ENCODE assay signal across 9 cellular contexts in the genomic region with DNA sequence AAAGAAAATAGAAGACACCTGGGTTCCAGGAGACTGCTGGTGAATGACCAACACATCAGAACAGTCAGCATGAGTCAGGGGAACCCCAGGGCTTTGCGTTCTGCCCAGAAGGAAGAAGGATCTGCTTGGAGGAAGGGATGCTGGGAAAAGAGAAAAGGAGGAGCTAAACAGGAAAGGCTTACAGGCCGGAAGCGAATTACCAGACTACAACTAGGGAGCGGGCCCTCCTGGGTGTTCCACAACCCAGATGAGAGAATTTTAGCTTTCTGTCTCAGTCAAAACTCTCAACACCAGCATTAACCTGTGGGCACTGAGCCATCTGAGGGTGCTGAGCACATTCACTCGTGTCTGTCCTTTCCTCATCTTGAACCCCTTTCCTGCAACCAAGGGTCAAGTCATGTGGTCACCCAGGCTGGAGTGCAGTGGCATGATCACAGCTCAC. TPM values are rescaled to one million over a fixed set of nuclear protein-coding genes. Genes with fewer than 3 reads are reported as not detected.
DNase-seq lines count a peak whose midpoint lies in the region; ATAC-seq and TF ChIP-seq lines count a peak whose summit lies in the region.
"Had no signal": no experiment of that assay in that cellular context is flagged by ENCODE, and none has a peak within 500 bp of the region (broad histone marks: within the 10 kb centered on the region; RNA-seq: fewer than 3 reads in every experiment).

No MANE protein-coding gene starts in this region.

- H3K36me3 ChIP-seq in OCI-LY1 (ENCODE audit: insufficient read depth, low read length): no peaks in the 10 kb centered on the region
- H3K36me3 ChIP-seq in H7 (replicated peaks; ENCODE audit: control insufficient read depth, insufficient read depth, low read length): peaks cover 1% of the 10 kb centered on the region; the same call in 1 of the 2 replicates

- no peak overlapping the region for H2AFZ ChIP-seq in OCI-LY1 (ENCODE audit: low read length)

- H3K4me1 ChIP-seq in OCI-LY1 (ENCODE audit: insufficient read depth, low read length, severe bottlenecking): peaks cover 76% of the 10 kb centered on the region

- DNase-seq in EH (ENCODE audit: low read depth) (peak; percentile 92), pulmonary artery endothelial cell (ENCODE audit: low read depth, low spot score) (peak; percentile 56), SKM-1 (lab: John Stamatoyannopoulos, UW; ENCODE audit: unreplicated experiment) (no peak), H7 (no peak), NCI-H187 (lab: John Stamatoyannopoulos, UW) (no peak)
- DNase-seq in effector memory CD8-positive, alpha-beta T cell: no peak
- no peak for DNase-seq in stimulated activated CD4-positive, alpha-beta T cell treated with anti-CD3 and anti-CD28 coated beads, Interleukin-1b, Interleukin-23, amount 100 ng/mL, for 48 hours
- DNase-seq: naive B cell had no signal

- H3K4me1 Mint-ChIP-seq in effector memory CD8-positive, alpha-beta T cell (ENCODE audit: low read depth in 2 of 2): peaks cover 77 to 83% of the 10 kb centered on the region in 2 donors

- no peak for TF ChIP-seq CTCF in OCI-LY1 (IDR thresholded peaks at IDR 0.05; ENCODE audit: low read length)

- no peaks in the 10 kb centered on the region for H3K9me3 Mint-ChIP-seq in effector memory CD8-positive, alpha-beta T cell

- no peaks in the 10 kb centered on the region for H3F3A ChIP-seq in OCI-LY1 (ENCODE audit: insufficient read depth, low read length)

- H3K27ac Mint-ChIP-seq in effector memory CD8-positive, alpha-beta T cell: peak overlapping the region; percentile 91 to 98

- H3K79me2 ChIP-seq in OCI-LY1 (ENCODE audit: insufficient read depth, low read length): no peaks in the 10 kb centered on the region

- no peaks in the 10 kb centered on the region for H3K9me2 ChIP-seq in OCI-LY1 (ENCODE audit: low read depth, low read length)

- no peak overlapping the region for H3K4me3 ChIP-seq in OCI-LY1 (ENCODE audit: low read depth, low read length, poor library complexity, severe bottlenecking)
- H3K4me3 ChIP-seq in H7 (ENCODE audit: insufficient read depth, low read depth, low read length): no peak overlapping the region

- H3K27me3 ChIP-seq in OCI-LY1 (ENCODE audit: insufficient read depth, low read length) (no peaks in the 10 kb centered on the region), H7 (ENCODE audit: control insufficient read depth, insufficient read depth, low read length) (peaks cover 5% of the 10 kb centered on the region; the same call in 1 of the 2 replicates)

- no peaks in the 10 kb centered on the region for H3K9me3 ChIP-seq in OCI-LY1 (ENCODE audit: low read length)

- H3K36me3 Mint-ChIP-seq in effector memory CD8-positive, alpha-beta T cell (ENCODE audit: insufficient read depth): peaks cover 54% of the 10 kb centered on the region

- H3K4me2 ChIP-seq in OCI-LY1 (ENCODE audit: low read length): peak overlapping the region; percentile 46; the same call in 1 of the 2 replicates

- no peaks in the 10 kb centered on the region for H3K27me3 Mint-ChIP-seq in effector memory CD8-positive, alpha-beta T cell
- H3K27me3 Mint-ChIP-seq: naive B cell had no signal

- peak overlapping the region; percentile 68 to 79 for H3K4me3 Mint-ChIP-seq in effector memory CD8-positive, alpha-beta T cell

- H3K9ac ChIP-seq in OCI-LY1 (ENCODE audit: low read length): no peak overlapping the region

- ATAC-seq in effector memory CD8-positive, alpha-beta T cell (replicated peaks): no peak

- H3K27ac ChIP-seq in OCI-LY1 (ENCODE audit: low read depth, low read length, poor library complexity, severe bottlenecking): peak overlapping the region; percentile 79

- no peaks in the 10 kb centered on the region for H4K20me1 ChIP-seq in OCI-LY1 (ENCODE audit: insufficient read depth, low read length)

RNA-seq across cellular contexts. Expression of gene CDC42EP3, which starts 19.2 kb away (rescaled TPM):
- 26.1 and 35.3 TPM in 2 replicates for total RNA-seq in pulmonary artery endothelial cell
- 19.5 and 26.2 TPM in 2 replicates for total RNA-seq in H7 (2014; rRNA removed; shearing (Covaris generic))

Comparison
In these comparisons a context has a peak if more than half of its experiments do, and no peak if none do; other contexts are left out.
1. DNase-seq: peak in EH (single experiment) and pulmonary artery endothelial cell (single experiment); none in effector memory CD8-positive, alpha-beta T cell (0 of 3), SKM-1 (single experiment), H7 (single experiment), stimulated activated CD4-positive, alpha-beta T cell treated with anti-CD3 and anti-CD28 coated beads, Interleukin-1b, Interleukin-23, amount 100 ng/mL, for 48 hours (single experiment) and NCI-H187 (0 of 2).